Comparison of ENCODE assay signal across 23 cellular contexts in the genomic region with DNA sequence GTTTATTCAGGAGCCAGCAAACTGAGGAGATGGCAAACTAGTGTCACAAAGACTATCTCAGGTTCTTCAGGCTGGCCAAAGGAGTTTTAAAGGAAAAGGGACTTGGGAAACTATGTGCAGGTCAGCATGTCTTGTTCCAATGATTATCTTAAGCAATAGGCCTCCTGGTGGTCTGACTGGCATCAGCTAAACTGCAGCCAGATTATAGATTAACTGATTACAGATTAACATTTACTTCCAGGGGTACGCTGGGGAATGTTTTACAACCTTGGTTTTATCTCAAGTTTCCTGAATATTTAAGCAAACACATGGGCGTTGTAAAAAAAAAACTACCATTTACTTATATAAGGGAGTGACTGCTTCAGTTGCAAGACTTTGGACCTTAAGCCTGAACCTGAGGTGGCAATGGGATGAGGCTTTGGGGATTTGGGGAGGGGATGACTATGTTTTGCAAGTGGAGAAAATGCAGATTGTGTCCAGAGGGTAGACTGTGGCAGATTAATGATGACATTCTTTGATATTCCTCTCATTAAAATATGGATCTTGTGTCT.
"Had no signal": no experiment of that assay in that cellular context is flagged by ENCODE, and none has a peak within 500 bp of the region (broad histone marks: within the 10 kb centered on the region; RNA-seq: fewer than 3 reads in every experiment).

No MANE protein-coding gene starts in this region.

- H3K4me1 Mint-ChIP-seq: activated T-helper 17 cell treated with anti-CD3 and anti-CD28 coated beads, Interleukin-2, amount 50 U/mL, for 72 hours; immature natural killer cell; naive B cell; neural crest cell; WTC11 had no signal

- H3K4me1 ChIP-seq: adrenal gland, heart right ventricle, upper lobe of right lung had no signal

- H3K9me3 Mint-ChIP-seq: activated T-cell treated with anti-CD3 and anti-CD28 coated beads, Interleukin-2, amount 50 U/mL, for 24 hours; activated T-helper 17 cell treated with anti-CD3 and anti-CD28 coated beads, Interleukin-2, amount 50 U/mL, for 72 hours; naive B cell; neural crest cell; WTC11 had no signal

- H3K27ac ChIP-seq: adrenal gland, epithelial cell of prostate, heart right ventricle, upper lobe of right lung had no signal

- ATAC-seq: activated T-helper 17 cell treated with anti-CD3 and anti-CD28 coated beads, Interleukin-2, amount 50 U/mL, for 72 hours; heart right ventricle; left ventricle myocardium superior; stimulated activated naive CD8-positive, alpha-beta T cell treated with anti-CD3 and anti-CD28 coated beads, Interleukin-15, Interleukin-2, amounts not matched to agents 100 U/mL and 50 U/mL, for 24 hours; upper lobe of right lung; WTC11 had no signal

- H3K27me3 ChIP-seq: adrenal gland, heart right ventricle, upper lobe of right lung had no signal

- H3K4me3 Mint-ChIP-seq: activated naive CD8-positive, alpha-beta T cell; activated T-cell treated with anti-CD3 and anti-CD28 coated beads, Interleukin-2, amount 50 U/mL, for 24 hours; activated T-helper 17 cell treated with anti-CD3 and anti-CD28 coated beads, Interleukin-2, amount 50 U/mL, for 72 hours; immature natural killer cell; naive B cell; neural crest cell; WTC11 had no signal

- H3K27ac Mint-ChIP-seq: activated naive CD8-positive, alpha-beta T cell; activated T-cell treated with anti-CD3 and anti-CD28 coated beads, Interleukin-2, amount 50 U/mL, for 24 hours; activated T-helper 17 cell treated with anti-CD3 and anti-CD28 coated beads, Interleukin-2, amount 50 U/mL, for 72 hours; immature natural killer cell; naive B cell; WTC11 had no signal

- H3K36me3 ChIP-seq: adrenal gland, heart right ventricle, upper lobe of right lung had no signal

- H3K9me3 ChIP-seq: adrenal gland, heart right ventricle, upper lobe of right lung had no signal

- H3K27me3 Mint-ChIP-seq: activated naive CD8-positive, alpha-beta T cell; activated T-cell treated with anti-CD3 and anti-CD28 coated beads, Interleukin-2, amount 50 U/mL, for 24 hours; activated T-helper 17 cell treated with anti-CD3 and anti-CD28 coated beads, Interleukin-2, amount 50 U/mL, for 72 hours had no signal

- H3K4me3 ChIP-seq: adrenal gland, heart right ventricle, upper lobe of right lung had no signal

- H3K36me3 Mint-ChIP-seq: activated naive CD8-positive, alpha-beta T cell; immature natural killer cell; naive B cell; WTC11 had no signal

- DNase-seq: activated CD4-positive, alpha-beta T cell treated with anti-CD3 and anti-CD28 coated beads, Interleukin-2, amount 50 U/mL, for 4 hours; activated CD8-positive, alpha-beta memory T cell treated with anti-CD3 and anti-CD28 coated beads for 24 hours; activated CD8-positive, alpha-beta memory T cell treated with anti-CD3 and anti-CD28 coated beads, Interleukin-2, amount 50 U/mL, for 4 hours; activated naive CD4-positive, alpha-beta T cell; activated T-cell treated with anti-CD3 and anti-CD28 coated beads, Interleukin-2, amount 50 U/mL, for 24 hours; adrenal gland; cortex of kidney; heart right ventricle; immature natural killer cell; left ventricle myocardium superior; naive B cell; occipital lobe; posterior cingulate gyrus; retina; stimulated activated CD4-positive, alpha-beta T cell treated with anti-CD3 and anti-CD28 coated beads, Interleukin-4, amount 100 ng/mL, for 4 hours; stimulated activated naive CD8-positive, alpha-beta T cell treated with anti-CD3 and anti-CD28 coated beads, Interleukin-15, Interleukin-2, amounts not matched to agents 100 U/mL and 50 U/mL, for 24 hours; T-helper 9 cell; upper lobe of right lung had no signal
